Comparison of ENCODE assay signal across 8 cellular contexts in the genomic region with DNA sequence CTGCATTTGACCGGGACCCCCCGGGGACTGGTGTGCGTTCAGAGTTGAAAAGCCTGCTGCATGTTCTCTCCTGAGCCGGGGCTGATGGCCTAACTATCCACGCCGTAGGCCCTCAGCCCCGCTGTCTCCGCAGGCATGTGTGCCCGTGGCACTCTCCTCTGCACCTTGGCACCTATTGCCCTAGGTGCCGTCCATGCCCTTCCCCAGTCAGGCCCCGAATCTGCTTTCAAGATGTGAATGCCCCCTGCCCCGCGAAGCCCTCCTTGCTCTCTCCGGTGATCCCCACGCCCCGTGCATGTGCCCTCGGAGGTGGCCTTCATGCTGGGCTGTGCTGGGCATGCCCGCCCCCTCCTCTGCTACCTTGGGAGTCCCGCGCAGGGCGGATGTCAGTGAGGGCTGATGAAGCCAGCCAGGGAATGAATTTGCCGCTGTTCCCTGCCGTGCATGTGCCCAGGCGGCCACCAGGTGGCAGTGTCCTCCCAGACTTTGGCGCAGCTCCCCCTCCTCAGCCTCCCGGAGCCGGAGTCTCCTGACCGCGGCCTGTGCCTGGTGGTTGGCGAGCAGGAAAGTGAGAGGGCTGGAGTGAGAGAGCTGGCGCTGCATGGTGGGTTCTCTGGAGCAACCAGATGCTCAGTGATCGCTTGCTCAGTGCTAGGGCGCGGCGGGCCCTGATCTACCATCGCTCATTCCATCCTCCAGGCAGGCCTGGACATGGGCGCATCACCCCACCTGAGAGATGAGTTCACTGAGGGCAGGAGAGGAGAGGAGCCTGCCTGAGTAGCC.
DNase-seq lines count a peak whose midpoint lies in the region; ATAC-seq and TF ChIP-seq lines count a peak whose summit lies in the region.

No MANE protein-coding gene starts in this region.

- intact Hi-C loops in activated naive CD4-positive, alpha-beta T cell treated with anti-CD3 and anti-CD28 coated beads for 36 hours (cut with micrococcal nuclease), result loop anchor here (1.0 to 10.0 kb wide), 2 partner anchors 58 to 284 kb away; no protein-coding TSS in a partner anchor

- H3K27ac Mint-ChIP-seq in activated naive CD4-positive, alpha-beta T cell treated with anti-CD3 and anti-CD28 coated beads for 36 hours, result no peak overlapping the region
- no peak overlapping the region for H3K27ac Mint-ChIP-seq in osteocyte (ENCODE audit: unreplicated experiment)

- TF ChIP-seq EP300 in upper lobe of left lung (IDR thresholded peaks at IDR 0.05), result no peak

- no peak overlapping the region for H3K4me3 Mint-ChIP-seq in activated naive CD4-positive, alpha-beta T cell treated with anti-CD3 and anti-CD28 coated beads for 36 hours
- peak overlapping the region; percentile 47 for H3K4me3 Mint-ChIP-seq in osteocyte (ENCODE audit: unreplicated experiment)

- H3K4me1 Mint-ChIP-seq in activated naive CD4-positive, alpha-beta T cell treated with anti-CD3 and anti-CD28 coated beads for 36 hours (ENCODE audit: low read depth), result peaks cover 10% of the 10 kb centered on the region
- H3K4me1 Mint-ChIP-seq in osteocyte (ENCODE audit: unreplicated experiment), result peaks cover 31% of the 10 kb centered on the region

- H3K27me3 Mint-ChIP-seq in activated naive CD4-positive, alpha-beta T cell treated with anti-CD3 and anti-CD28 coated beads for 36 hours (ENCODE audit: low read depth), result peaks cover 11% of the 10 kb centered on the region
- H3K27me3 Mint-ChIP-seq in osteocyte (ENCODE audit: unreplicated experiment), result no peaks in the 10 kb centered on the region

- in situ Hi-C loops in KBM-7 (cut with MboI; ENCODE audit: low pct_unique_long_range_greater_than_20kb, low sequenced_read_pairs), result no loop called here

- H3K9me3 ChIP-seq in SJCRH30 (replicated peaks) (no peaks in the 10 kb centered on the region), upper lobe of left lung (no peaks in the 10 kb centered on the region)

- H3K4me1 ChIP-seq in SJCRH30, result peaks cover 48% of the 10 kb centered on the region
- peaks cover 12 to 34% (median 21%) of the 10 kb centered on the region in 4 donors for H3K4me1 ChIP-seq in upper lobe of left lung

- DNase-seq in DMS 273 treated with DMSO at 0.1 percent for 48 hours (lab: John Stamatoyannopoulos, UW) (peak; percentile 33), KBM-7 (peak; percentile 82), SJCRH30 (peak; percentile 88 to 90), globus pallidus (ENCODE audit: low spot score) (peak; percentile 78), osteocyte (ENCODE audit: extremely low spot score, unreplicated experiment) (peak; percentile 95), upper lobe of left lung (peak; percentile 75 to 90)
- peak; percentile 78 for DNase-seq in activated naive CD4-positive, alpha-beta T cell treated with anti-CD3 and anti-CD28 coated beads for 36 hours

- H3K27ac ChIP-seq in SJCRH30 (no peak overlapping the region), upper lobe of left lung (no peak overlapping the region)

- no peaks in the 10 kb centered on the region for H3K36me3 Mint-ChIP-seq in activated naive CD4-positive, alpha-beta T cell treated with anti-CD3 and anti-CD28 coated beads for 36 hours (ENCODE audit: low read depth)
- no peaks in the 10 kb centered on the region for H3K36me3 Mint-ChIP-seq in osteocyte (ENCODE audit: unreplicated experiment)

- no peak for TF ChIP-seq POLR2A in upper lobe of left lung (IDR thresholded peaks at IDR 0.05)

- no peaks in the 10 kb centered on the region for H3K36me3 ChIP-seq in SJCRH30
- peaks cover 6 to 38% (median 28%) of the 10 kb centered on the region in 4 donors for H3K36me3 ChIP-seq in upper lobe of left lung

- TF ChIP-seq CTCF in osteocyte (IDR thresholded peaks at IDR 0.05) (peak; percentile 96), upper lobe of left lung (IDR thresholded peaks at IDR 0.05) (peak; percentile 93 to 97 (median 95))

- WGBS in upper lobe of left lung, 2 donors, result 42 to 53% methylated on average over 20 to 31 of the region's 37 CpGs

- H3K27me3 ChIP-seq in SJCRH30 (no peaks in the 10 kb centered on the region), upper lobe of left lung (no peaks in the 10 kb centered on the region)

- ATAC-seq in upper lobe of left lung (ENCODE audit: low FRiP score in 2 of 2) (peak; percentile 63 to 80), HG03175 (IDR thresholded peaks at IDR 0.05; ENCODE audit: unreplicated experiment) (no peak)

- CTCF ChIA-PET in activated naive CD4-positive, alpha-beta T cell treated with anti-CD3 and anti-CD28 coated beads for 36 hours (lab: Charles Lee), result interaction anchor here (1.0 to 7.8 kb wide), 10 partner anchors 10 to 83 kb away, joined by 3 to 120 read pairs (median 4); no protein-coding TSS in a partner anchor

- H3K9me3 Mint-ChIP-seq in activated naive CD4-positive, alpha-beta T cell treated with anti-CD3 and anti-CD28 coated beads for 36 hours, result no peaks in the 10 kb centered on the region
- no peaks in the 10 kb centered on the region for H3K9me3 Mint-ChIP-seq in osteocyte (ENCODE audit: unreplicated experiment)

- H3K4me3 ChIP-seq in SJCRH30 (no peak overlapping the region), upper lobe of left lung (no peak overlapping the region)

Comparison
In these comparisons a context has a peak if more than half of its experiments do, and no peak if none do; other contexts are left out.
1. DNase-seq: peak in every context shown above with its lines; median percentile 95 in osteocyte; 89 in SJCRH30; 82 in upper lobe of left lung; 82 in KBM-7; 78 in activated naive CD4-positive, alpha-beta T cell treated with anti-CD3 and anti-CD28 coated beads for 36 hours; 78 in globus pallidus; 33 in DMS 273 treated with DMSO at 0.1 percent for 48 hours.